Comparison of ENCODE assay signal across 8 cellular contexts in the genomic region with DNA sequence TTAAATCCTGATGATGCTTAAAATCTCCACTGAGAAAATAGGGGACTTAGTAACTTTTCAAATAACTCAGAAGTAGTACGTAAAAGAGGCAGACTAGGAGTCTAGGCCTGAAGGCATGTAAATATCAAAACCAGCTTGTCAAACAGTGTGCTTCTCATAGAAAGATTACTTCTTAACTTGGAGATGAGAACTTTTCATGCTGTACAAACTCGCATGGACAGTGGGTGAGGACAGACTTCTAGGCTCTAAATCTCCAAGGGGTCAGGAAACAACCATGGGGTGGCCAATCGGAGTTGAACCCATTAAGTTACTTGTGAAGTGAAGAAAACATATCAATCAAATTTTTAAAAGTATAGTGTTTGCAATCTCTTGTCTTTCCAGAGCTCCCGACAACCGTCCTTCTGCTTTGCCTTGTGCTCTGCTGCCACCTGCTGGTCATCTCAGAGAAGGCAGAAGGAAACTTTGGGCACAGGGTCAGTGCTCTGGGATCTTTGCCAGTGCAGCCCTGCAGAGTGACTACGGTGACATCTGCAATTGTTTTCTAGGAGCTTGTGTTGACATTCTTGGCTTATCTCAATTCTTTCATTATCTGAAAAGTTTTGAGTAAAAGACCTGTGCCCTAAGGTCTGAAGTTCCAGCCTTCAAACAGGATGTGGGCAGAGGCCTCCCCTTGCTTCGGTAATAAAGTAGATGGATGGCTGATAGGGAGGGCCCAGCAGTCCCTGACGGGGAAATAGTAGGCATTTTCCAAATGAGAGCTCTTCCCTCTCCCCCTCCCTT.
DNase-seq lines count a peak whose midpoint lies in the region; ATAC-seq, FAIRE-seq and TF ChIP-seq lines count a peak whose summit lies in the region.

No MANE protein-coding gene starts in this region.

- DNase-seq in GM12891 (ENCODE audit: insufficient read length, low spot score) (peak; percentile 13), NCI-H146 treated with DMSO at 0.1 percent for 48 hours (lab: John Stamatoyannopoulos, UW; ENCODE audit: unreplicated experiment) (peak; percentile 53), T-helper 9 cell (peak; percentile 74), astrocyte of the hippocampus (ENCODE audit: low read depth, low spot score) (peak; percentile 85), hypothalamus (lab: John Stamatoyannopoulos, UW) (peak; percentile 25 to 94 (median 75)), skeletal muscle cell (ENCODE audit: low read depth) (peak; percentile 25)

- no peak for TF ChIP-seq POLR2A in GM12891 (IDR thresholded peaks at IDR 0.05; ENCODE audit: low read depth, low read length)

- FAIRE-seq in GM12891 (lab: Jason Lieb, UNC) = peak; percentile 59

- H3K4me3 ChIP-seq in skeletal muscle cell (ENCODE audit: low read depth, low read length) = no peak overlapping the region

- ATAC-seq in HG02642 (IDR thresholded peaks at IDR 0.05; ENCODE audit: poor library complexity, unreplicated experiment) (peak; percentile 91), HG03457 (IDR thresholded peaks at IDR 0.05; ENCODE audit: unreplicated experiment) (no peak)

TF ChIP-seq in GM12891, 5 proteins besides CTCF, POLR2A, EP300 and RAD21:
- TF ChIP-seq TAF1 (IDR thresholded peaks at IDR 0.05; ENCODE audit: low read depth, low read length) (no peak), PAX5 (IDR thresholded peaks at IDR 0.05; ENCODE audit: insufficient read depth, low read length, severe bottlenecking) (no peak), SPI1 (IDR thresholded peaks at IDR 0.05; ENCODE audit: low read depth, low read length) (no peak), POU2F2 (IDR thresholded peaks at IDR 0.05; ENCODE audit: low read depth, low read length) (no peak), POLR2AphosphoS5 (IDR thresholded peaks at IDR 0.05; ENCODE audit: low read depth, low read length) (no peak)

Comparison
In these comparisons a context has a peak if more than half of its experiments do, and no peak if none do; other contexts are left out.
1. DNase-seq: peak in every context shown above with its lines; median percentile 85 in astrocyte of the hippocampus; 75 in hypothalamus; 74 in T-helper 9 cell; 53 in NCI-H146 treated with DMSO at 0.1 percent for 48 hours; 25 in skeletal muscle cell; 13 in GM12891.